20 cellular contexts compared by ENCODE assay signal in the genomic region with DNA sequence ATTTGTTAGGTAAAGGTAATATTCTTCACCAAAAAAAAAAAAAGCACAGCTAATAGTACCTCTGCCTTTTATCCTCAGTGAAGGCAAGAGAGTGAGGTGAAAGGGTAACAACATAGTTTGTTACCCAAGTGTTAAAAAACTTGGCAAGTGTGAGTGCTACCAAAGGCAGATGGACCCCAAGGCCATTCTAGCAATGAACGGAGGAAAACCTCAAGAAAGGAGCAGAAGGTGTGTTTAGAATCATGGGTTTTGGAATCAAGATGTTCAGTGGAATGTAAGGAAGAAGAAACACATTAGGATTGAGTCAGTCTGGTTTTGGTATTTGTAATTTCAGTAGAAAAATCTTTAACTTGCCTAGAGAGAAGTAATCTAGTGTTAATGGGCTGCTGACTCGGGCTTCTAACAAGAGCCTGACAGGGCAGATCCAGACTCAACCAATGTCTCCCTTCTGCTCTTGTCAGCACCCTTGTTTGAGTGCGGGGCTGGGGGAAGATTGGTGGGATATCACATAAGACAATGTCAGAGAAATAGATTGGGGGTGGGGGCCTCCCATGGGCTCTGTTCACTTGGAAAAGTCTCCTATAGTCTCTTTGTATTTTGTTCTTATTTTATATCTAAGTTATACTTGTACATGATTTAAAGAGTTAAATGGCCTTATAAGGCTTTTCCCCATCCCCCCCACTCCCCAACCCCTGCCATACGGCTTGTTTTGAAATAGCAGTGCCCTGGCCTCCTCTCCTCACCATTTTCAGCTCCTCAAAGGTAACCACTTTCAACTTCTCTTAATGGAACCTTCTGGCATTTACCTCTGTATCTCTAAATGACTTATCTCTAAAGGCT.
"Had no signal": no experiment of that assay in that cellular context is flagged by ENCODE, and none has a peak within 500 bp of the region (broad histone marks: within the 10 kb centered on the region; RNA-seq: fewer than 3 reads in every experiment).

No MANE protein-coding gene starts in this region.

- H3K9me3 Mint-ChIP-seq: activated naive CD4-positive, alpha-beta T cell treated with anti-CD3 and anti-CD28 coated beads for 36 hours; activated naive CD8-positive, alpha-beta T cell treated with anti-CD3 and anti-CD28 coated beads, Interleukin-2, amount 50 U/mL, for 24 hours; T-helper 2 cell treated with Interferon-gamma antibody and Interleukin-4, amounts not matched to agents 5 μg/mL and 100 μg/mL, for 36 hours had no signal

- H3K27me3 Mint-ChIP-seq: activated CD8-positive, alpha-beta memory T cell treated with anti-CD3 and anti-CD28 coated beads, Interleukin-2, amount 10 ng/mL, durations not matched to agents 7 days and 5 days; activated naive CD8-positive, alpha-beta T cell treated with anti-CD3 and anti-CD28 coated beads, Interleukin-2, amount 50 U/mL, for 24 hours; brain had no signal

- H3K27ac Mint-ChIP-seq: activated CD8-positive, alpha-beta memory T cell treated with anti-CD3 and anti-CD28 coated beads, Interleukin-2, amount 10 ng/mL, durations not matched to agents 7 days and 5 days; activated naive CD4-positive, alpha-beta T cell treated with anti-CD3 and anti-CD28 coated beads for 36 hours; activated naive CD8-positive, alpha-beta T cell treated with anti-CD3 and anti-CD28 coated beads, Interleukin-2, amount 50 U/mL, for 24 hours; brain; nephron progenitor cell; T-helper 2 cell treated with Interferon-gamma antibody and Interleukin-4, amounts not matched to agents 5 μg/mL and 100 μg/mL, for 36 hours had no signal

- ATAC-seq: activated CD8-positive, alpha-beta memory T cell treated with anti-CD3 and anti-CD28 coated beads, Interleukin-2, amount 10 ng/mL, durations not matched to agents 7 days and 5 days; activated naive CD8-positive, alpha-beta T cell treated with anti-CD3 and anti-CD28 coated beads, Interleukin-2, amount 50 U/mL, for 24 hours; gastroesophageal sphincter; heart left ventricle; left cardiac atrium; sciatic nerve; SK-N-SH treated with all-trans-retinoic acid at 6 μM for 48 hours had no signal

- H3K4me3 Mint-ChIP-seq: activated CD8-positive, alpha-beta memory T cell treated with anti-CD3 and anti-CD28 coated beads, Interleukin-2, amount 10 ng/mL, durations not matched to agents 7 days and 5 days; activated naive CD4-positive, alpha-beta T cell treated with anti-CD3 and anti-CD28 coated beads for 36 hours; activated naive CD8-positive, alpha-beta T cell treated with anti-CD3 and anti-CD28 coated beads, Interleukin-2, amount 50 U/mL, for 24 hours; brain; nephron progenitor cell; T-helper 2 cell treated with Interferon-gamma antibody and Interleukin-4, amounts not matched to agents 5 μg/mL and 100 μg/mL, for 36 hours had no signal

- DNase-seq: activated CD4-positive, alpha-beta T cell treated with anti-CD3 and anti-CD28 coated beads, Interleukin-2, amount 50 U/mL, for 4 hours; activated CD8-positive, alpha-beta memory T cell treated with anti-CD3 and anti-CD28 coated beads, Interleukin-2, amount 10 ng/mL, durations not matched to agents 7 days and 5 days; activated effector memory CD4-positive, alpha-beta T cell treated with Interleukin-2 at 50 U/mL for 16 hours; activated naive CD4-positive, alpha-beta T cell treated with anti-CD3 and anti-CD28 coated beads for 36 hours; activated naive CD8-positive, alpha-beta T cell treated with anti-CD3 and anti-CD28 coated beads, Interleukin-2, amount 50 U/mL, for 24 hours; anterior cingulate cortex; heart left ventricle; islet precursor cell; left cardiac atrium; nephron progenitor cell; posterior cingulate gyrus; stimulated activated CD4-positive, alpha-beta T cell treated with anti-CD3 and anti-CD28 coated beads, Interleukin-15, amount 100 ng/mL, for 24 hours; stimulated activated CD8-positive, alpha-beta memory T cell treated with anti-CD3 and anti-CD28 coated beads, Interleukin-4, amount 100 ng/mL, for 48 hours; stimulated activated naive CD4-positive, alpha-beta T cell; tibial artery had no signal

- H3K4me1 Mint-ChIP-seq: brain, nephron progenitor cell had no signal
